10 cellular contexts compared by ENCODE assay signal in genomic region chr1:22665752-22666151, GRCh38. TPM values are rescaled to one million over a fixed set of nuclear protein-coding genes. Genes with fewer than 3 reads are reported as not detected.
DNase-seq lines count a peak whose midpoint lies in the region; ATAC-seq, FAIRE-seq and TF ChIP-seq lines count a peak whose summit lies in the region.
"Had no signal": no experiment of that assay in that cellular context is flagged by ENCODE, and none has a peak within 500 bp of the region (broad histone marks: within the 10 kb centered on the region; RNA-seq: fewer than 3 reads in every experiment).

No MANE protein-coding gene starts in this region.

- H3K27me3 ChIP-seq in endothelial cell of umbilical vein (ENCODE audit: control insufficient read depth in 2 of 2, insufficient read depth in 2 of 2, low read length in 2 of 2) (peaks cover 2 to 10% of the 10 kb centered on the region in 2 experiments), body of pancreas (no peaks in the 10 kb centered on the region)

- ATAC-seq in GM18861 (IDR thresholded peaks at IDR 0.05; ENCODE audit: unreplicated experiment) = no peak
- no peak for ATAC-seq in body of pancreas
- ATAC-seq: activated CD4-positive, CD25-positive, alpha-beta regulatory T cell treated with anti-CD3 and anti-CD28 coated beads, Interleukin-2, amount 50 U/mL, for 24 hours had no signal

- dilution Hi-C loops in endothelial cell of umbilical vein (cut with MboI; ENCODE audit: extremely low pct_ligation_motif_present, low sequenced_read_pairs) = loop anchor here (25.0 kb wide), 1 partner anchor 297 kb away; the partner anchor contains the start of gene LACTBL1

- no peak overlapping the region for H3K4me3 ChIP-seq in endothelial cell of umbilical vein (replicated peaks in 1 of 3; ENCODE audit: insufficient read depth in 1 of 3, low read depth in 1 of 3, low read length in 3 of 3)
- H3K4me3 ChIP-seq in body of pancreas = no peak overlapping the region

- no peak overlapping the region for H3K4me3 Mint-ChIP-seq in T-helper 2 cell treated with Interferon-gamma antibody and Interleukin-4, amounts not matched to agents 5 μg/mL and 100 μg/mL, for 36 hours

- H3K27ac Mint-ChIP-seq in T-helper 2 cell treated with Interferon-gamma antibody and Interleukin-4, amounts not matched to agents 5 μg/mL and 100 μg/mL, for 36 hours = no peak overlapping the region

- intact Hi-C loops in endothelial cell of umbilical vein (cut with micrococcal nuclease) = loop anchor here (1.0 kb wide), 2 partner anchors 265 to 299 kb away; no protein-coding TSS in a partner anchor
- intact Hi-C loops in body of pancreas (cut with DNase I) = no loop called here

- no peaks in the 10 kb centered on the region for H3K4me1 Mint-ChIP-seq in T-helper 2 cell treated with Interferon-gamma antibody and Interleukin-4, amounts not matched to agents 5 μg/mL and 100 μg/mL, for 36 hours (ENCODE audit: low read depth)

- no peak overlapping the region for H2AFZ ChIP-seq in endothelial cell of umbilical vein (ENCODE audit: low read depth, low read length)

- H3K4me1 ChIP-seq in endothelial cell of umbilical vein (ENCODE audit: control insufficient read depth, extremely low read depth, insufficient read depth, low read length) = no peaks in the 10 kb centered on the region
- no peaks in the 10 kb centered on the region for H3K4me1 ChIP-seq in body of pancreas

- no peaks in the 10 kb centered on the region for H4K20me1 ChIP-seq in endothelial cell of umbilical vein (replicated peaks; ENCODE audit: control insufficient read depth, extremely low read depth, insufficient read depth, low read length)

- no peaks in the 10 kb centered on the region for H3K79me2 ChIP-seq in endothelial cell of umbilical vein (ENCODE audit: control insufficient read depth, insufficient read depth, low read length)

- H3K9ac ChIP-seq in endothelial cell of umbilical vein (replicated peaks; ENCODE audit: extremely low read depth, insufficient read depth, low read length) = no peak overlapping the region

- H3K4me2 ChIP-seq in endothelial cell of umbilical vein (ENCODE audit: insufficient read depth, low read length) = no peak overlapping the region

- TF ChIP-seq POLR2A in endothelial cell of umbilical vein (IDR thresholded peaks at IDR 0.05; ENCODE audit: low read depth, low read length) = no peak
- no peak for TF ChIP-seq POLR2A in body of pancreas (IDR thresholded peaks at IDR 0.05)

- H3K9me3 ChIP-seq in endothelial cell of umbilical vein (replicated peaks; ENCODE audit: control insufficient read depth, insufficient read depth, low read length) = no peaks in the 10 kb centered on the region
- no peaks in the 10 kb centered on the region for H3K9me3 ChIP-seq in body of pancreas

- peak; percentile 72 to 79 for TF ChIP-seq CTCF in endothelial cell of umbilical vein (IDR thresholded peaks at IDR 0.05; ENCODE audit: extremely low read depth in 1 of 2, insufficient read depth in 1 of 2, low read depth in 1 of 2, low read length in 2 of 2)
- no peak for TF ChIP-seq CTCF in body of pancreas (IDR thresholded peaks at IDR 0.05)

- peak; percentile 25 to 70 for DNase-seq in NCI-H526 (lab: John Stamatoyannopoulos, UW)
- DNase-seq in NCI-H526 treated with DMSO at 0.1 percent for 48 hours (lab: John Stamatoyannopoulos, UW) = no peak
- peak; percentile 58 for DNase-seq in NCI-H69 (lab: John Stamatoyannopoulos, UW)
- peak; percentile 47 for DNase-seq in endothelial cell of umbilical vein (ENCODE audit: low read depth, low spot score)
- DNase-seq in retina = peak; percentile 78
- DNase-seq in T-helper 2 cell treated with Interferon-gamma antibody and Interleukin-4, amounts not matched to agents 5 μg/mL and 100 μg/mL, for 36 hours (ENCODE audit: low spot score) = no peak
- DNase-seq in body of pancreas = no peak
- DNase-seq: foreskin melanocyte had no signal

- H3K36me3 ChIP-seq in endothelial cell of umbilical vein (ENCODE audit: control insufficient read depth in 2 of 2, extremely low read depth in 1 of 2, insufficient read depth in 2 of 2, low read length in 2 of 2) (no peaks in the 10 kb centered on the region), body of pancreas (replicated peaks in 1 of 2; ENCODE audit: insufficient read depth in 1 of 2, low read depth in 2 of 2) (no peaks in the 10 kb centered on the region)

- no peaks in the 10 kb centered on the region for H3K9me1 ChIP-seq in endothelial cell of umbilical vein (replicated peaks; ENCODE audit: control insufficient read depth, extremely low read depth, insufficient read depth, low read length)

- 68 to 82% methylated on average over 1 to 7 of the region's 7 CpGs for WGBS in body of pancreas, 2 donors

- H3K36me3 Mint-ChIP-seq in T-helper 2 cell treated with Interferon-gamma antibody and Interleukin-4, amounts not matched to agents 5 μg/mL and 100 μg/mL, for 36 hours (ENCODE audit: low read depth) = no peaks in the 10 kb centered on the region

- H3K9me3 Mint-ChIP-seq in T-helper 2 cell treated with Interferon-gamma antibody and Interleukin-4, amounts not matched to agents 5 μg/mL and 100 μg/mL, for 36 hours = no peaks in the 10 kb centered on the region

- BruUV-seq in endothelial cell of umbilical vein (replicated peaks; lab: Mats Ljungman, UMichigan) = no TSS peak

- FAIRE-seq in endothelial cell of umbilical vein (lab: Jason Lieb, UNC) = peak; percentile 48

- CTCF ChIA-PET in endothelial cell of umbilical vein (lab: Charles Lee) = interaction anchor here (0.6 to 7.3 kb wide), 8 partner anchors 9 to 299 kb away, joined by 3 to 125 read pairs (median 4); no protein-coding TSS in a partner anchor

- peaks cover 16% of the 10 kb centered on the region for H3K27me3 Mint-ChIP-seq in T-helper 2 cell treated with Interferon-gamma antibody and Interleukin-4, amounts not matched to agents 5 μg/mL and 100 μg/mL, for 36 hours (ENCODE audit: low read depth)

- POLR2A ChIA-PET in endothelial cell of umbilical vein (lab: Charles Lee) = no interaction called here

- no peak overlapping the region for H3K27ac ChIP-seq in endothelial cell of umbilical vein (ENCODE audit: insufficient read depth, low read depth, low read length)
- no peak overlapping the region for H3K27ac ChIP-seq in body of pancreas

TF ChIP-seq in endothelial cell of umbilical vein, 7 proteins besides CTCF, POLR2A, EP300 and RAD21:
- TF ChIP-seq POLR2AphosphoS5 (IDR thresholded peaks at IDR 0.05; ENCODE audit: insufficient read depth, low read depth, low read length) (no peak), JUN (IDR thresholded peaks at IDR 0.05; ENCODE audit: borderline replicate concordance, insufficient read depth, insufficient read length, low read depth) (no peak), MAX (IDR thresholded peaks at IDR 0.05; ENCODE audit: insufficient read depth, insufficient read length) (no peak), EZH2 (IDR thresholded peaks at IDR 0.05; ENCODE audit: borderline replicate concordance, low read depth, low read length, severe bottlenecking) (no peak), MYC (IDR thresholded peaks at IDR 0.05; ENCODE audit: low read depth, low read length) (no peak), GATA2 (IDR thresholded peaks at IDR 0.05; ENCODE audit: insufficient read depth, insufficient read length, low read depth, low read length) (no peak), FOS (IDR thresholded peaks at IDR 0.05; ENCODE audit: borderline replicate concordance, insufficient read depth, low read length) (no peak)

RNA-seq across cellular contexts. Expression of gene C1QB, which starts 12.7 kb away (rescaled TPM):
- total RNA-seq in endothelial cell of umbilical vein (not detected in 2 replicates), body of pancreas (10 to 100 TPM; 73.9 to 85.4 TPM)
- polyA plus RNA-seq in endothelial cell of umbilical vein = not detected in 2 replicates
- not detected in 2 replicates for polyA plus RNA-seq in endothelial cell of umbilical vein (2011; cell fraction: cytosol; rRNA removed)
- not detected in 2 replicates for polyA plus RNA-seq in endothelial cell of umbilical vein (2011; cell fraction: nucleus; rRNA removed)
- not detected in 2 replicates for polyA plus RNA-seq in endothelial cell of umbilical vein (2012)
- not detected in 2 replicates for polyA minus RNA-seq in endothelial cell of umbilical vein
- not detected for polyA minus RNA-seq in endothelial cell of umbilical vein (2011; cell fraction: cytosol; rRNA and poly(A)+ RNA removed)
- polyA minus RNA-seq in endothelial cell of umbilical vein (2011; cell fraction: nucleus; rRNA and poly(A)+ RNA removed) = not detected in 2 replicates

RNA-seq across cellular contexts. Expression of gene C1QC, which starts 22.3 kb away (rescaled TPM):
- total RNA-seq in endothelial cell of umbilical vein (not detected in 2 replicates), body of pancreas (100 to 1,000 TPM in 1 of 2 donors, 10 to 100 TPM in 1; 54.7 to 103 TPM)
- not detected in 2 replicates for polyA plus RNA-seq in endothelial cell of umbilical vein
- polyA plus RNA-seq in endothelial cell of umbilical vein (2011; cell fraction: cytosol; rRNA removed) = not detected in 2 replicates
- not detected in 2 replicates for polyA plus RNA-seq in endothelial cell of umbilical vein (2011; cell fraction: nucleus; rRNA removed)
- polyA plus RNA-seq in endothelial cell of umbilical vein (2012) = not detected in 2 replicates
- polyA minus RNA-seq in endothelial cell of umbilical vein = not detected in 2 replicates
- not detected for polyA minus RNA-seq in endothelial cell of umbilical vein (2011; cell fraction: cytosol; rRNA and poly(A)+ RNA removed)
- not detected in 2 replicates for polyA minus RNA-seq in endothelial cell of umbilical vein (2011; cell fraction: nucleus; rRNA and poly(A)+ RNA removed)

RNA-seq across cellular contexts. Expression of gene C1QA, which starts 29.3 kb away (rescaled TPM):
- total RNA-seq in endothelial cell of umbilical vein (not detected in 2 replicates), body of pancreas (10 to 100 TPM; 29.7 to 68.0 TPM)
- not detected in 2 replicates for polyA plus RNA-seq in endothelial cell of umbilical vein
- polyA plus RNA-seq in endothelial cell of umbilical vein (2011; cell fraction: cytosol; rRNA removed) = not detected in 2 replicates
- polyA plus RNA-seq in endothelial cell of umbilical vein (2011; cell fraction: nucleus; rRNA removed) = not detected in 2 replicates
- not detected in 2 replicates for polyA plus RNA-seq in endothelial cell of umbilical vein (2012)
- polyA minus RNA-seq in endothelial cell of umbilical vein = not detected in 2 replicates
- not detected for polyA minus RNA-seq in endothelial cell of umbilical vein (2011; cell fraction: cytosol; rRNA and poly(A)+ RNA removed)
- polyA minus RNA-seq in endothelial cell of umbilical vein (2011; cell fraction: nucleus; rRNA and poly(A)+ RNA removed) = not detected in 2 replicates

RNA-seq across cellular contexts. Expression of gene EPHB2, which starts 44.9 kb away (rescaled TPM):
- 69.1 and 69.5 TPM in 2 replicates for total RNA-seq in endothelial cell of umbilical vein
- polyA plus RNA-seq in endothelial cell of umbilical vein = 46.0 and 50.8 TPM in 2 replicates
- polyA plus RNA-seq in endothelial cell of umbilical vein (2011; cell fraction: cytosol; rRNA removed) = 38.3 and 38.5 TPM in 2 replicates
- polyA plus RNA-seq in endothelial cell of umbilical vein (2011; cell fraction: nucleus; rRNA removed) = 26.6 and 28.8 TPM in 2 replicates
- polyA plus RNA-seq in endothelial cell of umbilical vein (2012) = 72.1 and 77.1 TPM in 2 replicates
- 78.6 and 80.2 TPM in 2 replicates for polyA minus RNA-seq in endothelial cell of umbilical vein
- polyA minus RNA-seq in endothelial cell of umbilical vein (2011; cell fraction: cytosol; rRNA and poly(A)+ RNA removed) = 3.1 TPM
- 33.2 and 36.8 TPM in 2 replicates for polyA minus RNA-seq in endothelial cell of umbilical vein (2011; cell fraction: nucleus; rRNA and poly(A)+ RNA removed)
- 1 to 10 TPM; 2.9 to 7.9 TPM for total RNA-seq in body of pancreas

Comparison
In these comparisons a context has a peak if more than half of its experiments do, and no peak if none do; other contexts are left out.
1. DNase-seq: peak in NCI-H526 (2 of 2), NCI-H69 (single experiment), endothelial cell of umbilical vein (single experiment) and retina (single experiment); none in NCI-H526 treated with DMSO at 0.1 percent for 48 hours (single experiment), T-helper 2 cell treated with Interferon-gamma antibody and Interleukin-4, amounts not matched to agents 5 μg/mL and 100 μg/mL, for 36 hours (single experiment) and body of pancreas (0 of 4).
2. CTCF ChIP-seq: peak in endothelial cell of umbilical vein (2 of 2); none in body of pancreas (0 of 7).
3. RNA of gene C1QB, which starts 12.7 kb away (total RNA-seq): 73.9 to 85.4 TPM in body of pancreas; not detected in endothelial cell of umbilical vein; every median in the first group is over 10 times any median in the second.
4. RNA of gene C1QC, which starts 22.3 kb away (total RNA-seq): 54.7 to 103 TPM in body of pancreas; not detected in endothelial cell of umbilical vein; every median in the first group is over 10 times any median in the second.
5. RNA of gene C1QA, which starts 29.3 kb away (total RNA-seq): 29.7 to 68.0 TPM in body of pancreas; not detected in endothelial cell of umbilical vein; every median in the first group is over 10 times any median in the second.